Comparison of ENCODE assay signal across 8 cellular contexts in the genomic region with DNA sequence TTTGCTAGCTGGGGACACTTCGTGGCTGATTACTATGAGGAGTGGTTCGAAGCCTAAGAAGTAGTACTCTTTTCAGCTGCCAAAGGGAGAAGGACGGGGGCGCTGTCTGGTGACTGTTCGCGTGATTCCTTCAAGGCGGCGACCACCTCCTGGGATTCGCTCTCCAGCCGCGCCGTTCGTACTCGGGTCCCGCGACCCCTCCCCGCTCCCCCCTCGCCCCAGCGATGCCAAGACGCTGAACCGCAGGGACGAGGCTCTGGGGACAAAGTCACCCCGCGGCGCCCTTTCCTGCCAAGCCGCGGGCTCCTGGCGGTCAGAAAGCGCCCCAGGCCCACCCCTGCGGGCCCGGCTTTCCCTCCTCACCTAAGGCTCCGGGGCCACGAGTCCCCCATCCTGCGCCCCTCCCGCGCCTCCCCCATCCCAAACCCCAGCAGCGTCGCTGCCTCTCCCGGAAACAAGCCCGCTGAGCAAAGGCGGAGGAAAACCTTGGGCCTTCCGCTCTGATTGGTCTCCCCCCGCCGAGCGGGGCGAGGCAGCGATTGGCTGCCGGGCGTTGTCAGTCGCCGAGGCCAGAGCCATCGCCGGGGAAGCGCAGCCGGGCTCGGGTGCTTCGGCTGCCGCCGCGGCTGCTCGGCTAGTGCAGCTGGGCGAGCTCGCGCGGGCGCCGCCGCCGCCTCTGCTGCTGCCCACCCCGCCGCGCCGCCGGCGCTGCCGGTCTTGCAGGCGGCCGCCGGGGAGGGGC. TPM values are rescaled to one million over a fixed set of nuclear protein-coding genes. Genes with fewer than 3 reads are reported as not detected.
DNase-seq lines count a peak whose midpoint lies in the region; ATAC-seq and TF ChIP-seq lines count a peak whose summit lies in the region.

B3GALT1 (plus strand) TSS at position 572 of the 742 bp plus-strand sequence.

- no peaks in the 10 kb centered on the region for H3K9me3 Mint-ChIP-seq in Calu3 (ENCODE audit: low read depth, unreplicated experiment)
- H3K9me3 Mint-ChIP-seq in activated T-cell treated with anti-CD3 and anti-CD28 coated beads, Interleukin-2, amount 50 U/mL, for 24 hours: no peaks in the 10 kb centered on the region
- no peaks in the 10 kb centered on the region for H3K9me3 Mint-ChIP-seq in stimulated activated naive B cell treated with anti-CD40 and anti-IgM and Interleukin-4, amounts not matched to agents 10 μg/mL and 1 μg/mL and 100 μg/mL, for 72 hours

- H3K27ac Mint-ChIP-seq in Calu3 (ENCODE audit: unreplicated experiment): peak within 1 kb of the TSS; percentile 24
- H3K27ac Mint-ChIP-seq in activated T-cell treated with anti-CD3 and anti-CD28 coated beads, Interleukin-2, amount 50 U/mL, for 24 hours: no peak within 1 kb of the TSS
- H3K27ac Mint-ChIP-seq in stimulated activated naive B cell treated with anti-CD40 and anti-IgM and Interleukin-4, amounts not matched to agents 10 μg/mL and 1 μg/mL and 100 μg/mL, for 72 hours: peak within 1 kb of the TSS; percentile 75

- H3K27me3 Mint-ChIP-seq in Calu3 (ENCODE audit: unreplicated experiment): no peaks in the 10 kb centered on the region
- H3K27me3 Mint-ChIP-seq in activated T-cell treated with anti-CD3 and anti-CD28 coated beads, Interleukin-2, amount 50 U/mL, for 24 hours: peaks cover 50% of the 10 kb centered on the region
- H3K27me3 Mint-ChIP-seq in stimulated activated naive B cell treated with anti-CD40 and anti-IgM and Interleukin-4, amounts not matched to agents 10 μg/mL and 1 μg/mL and 100 μg/mL, for 72 hours: peaks cover 38 to 57% of the 10 kb centered on the region in 2 donors

- H3K27me3 ChIP-seq in esophagus (ENCODE audit: control insufficient read depth in 1 of 2, insufficient read depth in 2 of 2, low read length in 2 of 2): peaks cover 4 to 11% of the 10 kb centered on the region in 2 donors

- no peaks in the 10 kb centered on the region for H3K9me3 ChIP-seq in esophagus (ENCODE audit: control insufficient read depth in 2 of 2, insufficient read depth in 1 of 2, low read depth in 1 of 2, low read length in 1 of 2)

- peak within 1 kb of the TSS; percentile 79 for H3K4me3 Mint-ChIP-seq in Calu3 (ENCODE audit: low read depth, unreplicated experiment)
- H3K4me3 Mint-ChIP-seq in activated T-cell treated with anti-CD3 and anti-CD28 coated beads, Interleukin-2, amount 50 U/mL, for 24 hours: peak within 1 kb of the TSS; percentile 70
- H3K4me3 Mint-ChIP-seq in stimulated activated naive B cell treated with anti-CD40 and anti-IgM and Interleukin-4, amounts not matched to agents 10 μg/mL and 1 μg/mL and 100 μg/mL, for 72 hours: peak within 1 kb of the TSS; percentile 78 to 85

- H3K36me3 Mint-ChIP-seq in Calu3 (ENCODE audit: insufficient read depth, unreplicated experiment): peaks cover 22% of the 10 kb centered on the region
- no peaks in the 10 kb centered on the region for H3K36me3 Mint-ChIP-seq in activated T-cell treated with anti-CD3 and anti-CD28 coated beads, Interleukin-2, amount 50 U/mL, for 24 hours (ENCODE audit: low read depth)
- H3K36me3 Mint-ChIP-seq in stimulated activated naive B cell treated with anti-CD40 and anti-IgM and Interleukin-4, amounts not matched to agents 10 μg/mL and 1 μg/mL and 100 μg/mL, for 72 hours: peaks cover 0 to 3% of the 10 kb centered on the region in 2 donors

- no peaks in the 10 kb centered on the region for H3K4me1 Mint-ChIP-seq in Calu3 (ENCODE audit: low read depth, unreplicated experiment)
- H3K4me1 Mint-ChIP-seq in activated T-cell treated with anti-CD3 and anti-CD28 coated beads, Interleukin-2, amount 50 U/mL, for 24 hours (ENCODE audit: low read depth): peaks cover 16% of the 10 kb centered on the region
- H3K4me1 Mint-ChIP-seq in stimulated activated naive B cell treated with anti-CD40 and anti-IgM and Interleukin-4, amounts not matched to agents 10 μg/mL and 1 μg/mL and 100 μg/mL, for 72 hours: peaks cover 11 to 19% of the 10 kb centered on the region in 2 donors

- H3K4me1 ChIP-seq in esophagus (ENCODE audit: control insufficient read depth in 2 of 2, insufficient read depth in 2 of 2, low read length in 1 of 2): peaks cover 13% of the 10 kb centered on the region in 2 donors

- BruUV-seq in Calu3 (replicated peaks; lab: Mats Ljungman, UMichigan): no TSS peak

- 1% methylated on average over 61 to 79 of the region's 79 CpGs for WGBS in esophagus, 2 donors

- H3K36me3 ChIP-seq in esophagus (ENCODE audit: control insufficient read depth in 2 of 2, insufficient read depth in 2 of 2, low read length in 1 of 2): no peaks in the 10 kb centered on the region

- DNase-seq in Calu3 (peak; percentile 89), NCI-H748 (lab: John Stamatoyannopoulos, UW; ENCODE audit: unreplicated experiment) (peak; percentile 91), middle frontal gyrus (ENCODE audit: extremely low spot score, low spot score) (peak; percentile 84)
- DNase-seq in activated T-cell treated with anti-CD3 and anti-CD28 coated beads, Interleukin-2, amount 50 U/mL, for 24 hours: peak; percentile 77
- DNase-seq in stimulated activated naive B cell treated with anti-CD40 and anti-IgM and Interleukin-4, amounts not matched to agents 10 μg/mL and 1 μg/mL and 100 μg/mL, for 72 hours: peak; percentile 73

- intact Hi-C loops in Calu3 (cut with micrococcal nuclease; ENCODE audit: unreplicated experiment): no loop called here

- H3K4me3 ChIP-seq in esophagus (ENCODE audit: low read depth in 1 of 2, low read length in 2 of 2): peak within 1 kb of the TSS; percentile 36 to 57

- ATAC-seq in GM19468 (IDR thresholded peaks at IDR 0.05; ENCODE audit: extremely low read depth, unreplicated experiment) (peak; percentile 99), HG03571 (IDR thresholded peaks at IDR 0.05; ENCODE audit: unreplicated experiment) (peak; percentile 100)
- ATAC-seq in stimulated activated naive B cell treated with anti-CD40 and anti-IgM and Interleukin-4, amounts not matched to agents 10 μg/mL and 1 μg/mL and 100 μg/mL, for 72 hours (replicated peaks): peak; percentile 95 to 98

- H3K27ac ChIP-seq in esophagus (ENCODE audit: low read depth in 2 of 2, low read length in 1 of 2): peak within 1 kb of the TSS; percentile 29 to 42

- peak; percentile 42 for TF ChIP-seq CTCF in Calu3 (IDR thresholded peaks at IDR 0.05; ENCODE audit: unreplicated experiment)

- CTCF ChIA-PET in Calu3 (lab: Charles Lee): no interaction called here

RNA-seq across cellular contexts. Expression of gene B3GALT1, which starts in this region (rescaled TPM):
- total RNA-seq in Calu3 (2022): 0.98 and 1.1 TPM in 2 replicates
- polyA plus RNA-seq in esophagus: under 1 TPM in 1 of 2 donors, not detected in 1; 0.01 TPM

Comparison
In these comparisons a context has a peak if more than half of its experiments do, and no peak if none do; other contexts are left out.
1. Peak in every context shown above with its lines: DNase-seq, ATAC-seq, H3K4me3 ChIP-seq and H3K27ac ChIP-seq.